ENCODE assay signal across 8 cellular contexts in genomic region chr7:82810558-82811259, GRCh38.
A peak's percentile ranks its signal among the peaks of the same experiment; 100 is the strongest.
DNase-seq lines count a peak whose midpoint lies in the region; ATAC-seq, FAIRE-seq and TF ChIP-seq lines count a peak whose summit lies in the region.

No MANE protein-coding gene starts in this region.

- no peak overlapping the region for H2AFZ ChIP-seq in keratinocyte (ENCODE audit: control insufficient read depth, low read length)

- no peaks in the 10 kb centered on the region for H3K9me3 ChIP-seq in keratinocyte (ENCODE audit: control insufficient read depth, low read depth, low read length)

- H3K4me1 ChIP-seq in keratinocyte (ENCODE audit: control insufficient read depth, extremely low read depth, insufficient read depth, low read length) = peaks cover 1% of the 10 kb centered on the region

- TF ChIP-seq CTCF in AG09309 (IDR thresholded peaks at IDR 0.05; ENCODE audit: control insufficient read depth, insufficient read depth, low read depth, low read length, missing control alignments) = peak; percentile 71
- TF ChIP-seq CTCF in keratinocyte (optimal IDR thresholded peaks at IDR 0.05 in 1 of 3, IDR thresholded peaks at IDR 0.05 in 1 of 3, conservative IDR thresholded peaks at IDR 0.05 in 1 of 3; ENCODE audit: extremely low read depth in 1 of 3, insufficient read depth in 2 of 3, low read length in 3 of 3) = peak in 2 of 3 experiments; percentile 51 to 58

- H3K4me2 ChIP-seq in keratinocyte (ENCODE audit: control insufficient read depth, extremely low read depth, insufficient read depth, low read depth, low read length) = no peak overlapping the region

- DNase-seq in AG09309 (ENCODE audit: low read depth) (peak; percentile 76), NCI-H2227 treated with DMSO at 0.1 percent for 48 hours (lab: John Stamatoyannopoulos, UW) (peak; percentile 38), amniotic epithelial cell (ENCODE audit: low read depth) (peak; percentile 50), keratinocyte (ENCODE audit: low read depth, low spot score) (no peak), ureter (ENCODE audit: low spot score) (no peak), cortex of kidney (lab: John Stamatoyannopoulos, UW) (no peak)

- no peaks in the 10 kb centered on the region for H3K27me3 ChIP-seq in keratinocyte (ENCODE audit: control insufficient read depth, extremely low read depth, insufficient read depth, low read length)

- peak; percentile 63 for ATAC-seq in GM18508 (IDR thresholded peaks at IDR 0.05; ENCODE audit: insufficient read depth, unreplicated experiment)
- ATAC-seq in HG03025 (IDR thresholded peaks at IDR 0.05; ENCODE audit: low FRiP score, unreplicated experiment) = peak; percentile 87

- no peaks in the 10 kb centered on the region for H3K9me1 ChIP-seq in keratinocyte (ENCODE audit: control insufficient read depth, extremely low read depth, insufficient read depth, low read length)

- H3K9ac ChIP-seq in keratinocyte (ENCODE audit: control insufficient read depth, extremely low read depth, insufficient read depth, low read length) = no peak overlapping the region

- dilution Hi-C loops in keratinocyte (cut with MboI; ENCODE audit: extremely low pct_ligation_motif_present, low sequenced_read_pairs) = no loop called here

- peak; percentile 67 for FAIRE-seq in keratinocyte (lab: Jason Lieb, UNC)

- no peaks in the 10 kb centered on the region for H3K79me2 ChIP-seq in keratinocyte (ENCODE audit: control insufficient read depth, insufficient read depth, low read length)

- no peaks in the 10 kb centered on the region for H3K36me3 ChIP-seq in keratinocyte (ENCODE audit: control insufficient read depth in 2 of 2, extremely low read depth in 1 of 2, insufficient read depth in 2 of 2, low read length in 2 of 2)

- H3K4me3 ChIP-seq in AG09309 (ENCODE audit: control insufficient read depth, low read depth, low read length) (no peak overlapping the region), keratinocyte (ENCODE audit: control insufficient read depth in 2 of 3, extremely low read depth in 1 of 3, insufficient read depth in 2 of 3, low read depth in 1 of 3, low read length in 3 of 3) (no peak overlapping the region)

- H4K20me1 ChIP-seq in keratinocyte (ENCODE audit: control insufficient read depth, extremely low read depth, insufficient read depth, low read length) = no peaks in the 10 kb centered on the region

- no peak overlapping the region for H3K27ac ChIP-seq in keratinocyte (ENCODE audit: control insufficient read depth, insufficient read depth, low read length)

Comparison
In these comparisons a context has a peak if more than half of its experiments do, and no peak if none do; other contexts are left out.
1. DNase-seq: peak in AG09309 (single experiment), NCI-H2227 treated with DMSO at 0.1 percent for 48 hours (single experiment) and amniotic epithelial cell (single experiment); none in keratinocyte (single experiment), ureter (single experiment) and cortex of kidney (single experiment).